In the genomic region with DNA sequence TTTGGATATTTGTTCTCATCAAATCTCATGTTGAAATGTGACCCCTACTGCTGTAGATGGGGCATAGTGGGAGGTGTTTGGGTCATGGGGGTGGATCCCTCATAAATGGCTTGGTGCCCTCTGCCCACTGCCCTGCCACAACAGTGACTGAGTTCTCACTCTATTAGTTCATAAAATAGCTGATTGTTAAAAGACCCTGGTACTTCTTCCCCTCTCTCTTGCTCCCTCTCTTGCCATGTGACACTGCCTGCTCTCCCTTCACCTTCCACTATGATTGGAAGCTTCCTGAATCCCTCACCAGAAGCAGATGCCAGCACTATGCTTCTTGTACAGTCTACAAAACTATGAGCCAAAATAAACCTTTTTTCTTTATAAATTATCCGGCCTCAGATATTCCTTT, we compare ENCODE assay signal across 12 cellular contexts.
"Had no signal": no experiment of that assay in that cellular context is flagged by ENCODE, and none has a peak within 500 bp of the region (broad histone marks: within the 10 kb centered on the region; RNA-seq: fewer than 3 reads in every experiment).

No MANE protein-coding gene starts in this region.

- DNase-seq: activated CD4-positive, alpha-beta T cell treated with anti-CD3 and anti-CD28 coated beads for 4 hours; activated CD8-positive, alpha-beta T cell treated with anti-CD3 and anti-CD28 coated beads for 36 hours; activated gamma-delta T cell; activated T-cell treated with anti-CD3 and anti-CD28 coated beads, Interleukin-2, amount 50 U/mL, for 48 hours; mammary epithelial cell; natural killer cell; stimulated activated CD4-positive, alpha-beta T cell treated with anti-CD3 and anti-CD28 coated beads, Interleukin-4, amount 100 ng/mL, for 1 hour had no signal

- H3K36me3 ChIP-seq: neutrophil had no signal

- H3K9me3 ChIP-seq: neutrophil had no signal

- H3K27me3 ChIP-seq: neutrophil had no signal

- H3K36me3 Mint-ChIP-seq: natural killer cell had no signal

- H3K9me3 Mint-ChIP-seq: activated CD8-positive, alpha-beta T cell treated with anti-CD3 and anti-CD28 coated beads for 36 hours; natural killer cell; stimulated activated naive CD8-positive, alpha-beta T cell treated with anti-CD3 and anti-CD28 coated beads, Interleukin-15, Interleukin-2, amounts not matched to agents 100 ng/mL and 50 ng/mL, for 24 hours; T-helper 1 cell treated with Interleukin-12 subunit alpha and Interleukin-12 subunit beta and Interleukin-4 antibody, amounts not matched to agents 30 μg/mL and 1 μg/mL, for 36 hours; type B pancreatic cell had no signal

- H3K27ac Mint-ChIP-seq: activated CD8-positive, alpha-beta T cell treated with anti-CD3 and anti-CD28 coated beads for 36 hours; natural killer cell; stimulated activated naive CD8-positive, alpha-beta T cell treated with anti-CD3 and anti-CD28 coated beads, Interleukin-15, Interleukin-2, amounts not matched to agents 100 ng/mL and 50 ng/mL, for 24 hours; T-helper 1 cell treated with Interleukin-12 subunit alpha and Interleukin-12 subunit beta and Interleukin-4 antibody, amounts not matched to agents 30 μg/mL and 1 μg/mL, for 36 hours; type B pancreatic cell had no signal

- H3K4me3 Mint-ChIP-seq: activated CD8-positive, alpha-beta T cell treated with anti-CD3 and anti-CD28 coated beads for 36 hours; natural killer cell; stimulated activated naive CD8-positive, alpha-beta T cell treated with anti-CD3 and anti-CD28 coated beads, Interleukin-15, Interleukin-2, amounts not matched to agents 100 ng/mL and 50 ng/mL, for 24 hours; T-helper 1 cell treated with Interleukin-12 subunit alpha and Interleukin-12 subunit beta and Interleukin-4 antibody, amounts not matched to agents 30 μg/mL and 1 μg/mL, for 36 hours; type B pancreatic cell had no signal

- H3K27ac ChIP-seq: epithelial cell of prostate, neutrophil had no signal

- ATAC-seq: activated CD8-positive, alpha-beta T cell treated with anti-CD3 and anti-CD28 coated beads for 36 hours; natural killer cell had no signal

- H3K27me3 Mint-ChIP-seq: activated CD8-positive, alpha-beta T cell treated with anti-CD3 and anti-CD28 coated beads for 36 hours; stimulated activated naive CD8-positive, alpha-beta T cell treated with anti-CD3 and anti-CD28 coated beads, Interleukin-15, Interleukin-2, amounts not matched to agents 100 ng/mL and 50 ng/mL, for 24 hours; type B pancreatic cell had no signal
